7 cellular contexts compared by ENCODE assay signal in the genomic region with DNA sequence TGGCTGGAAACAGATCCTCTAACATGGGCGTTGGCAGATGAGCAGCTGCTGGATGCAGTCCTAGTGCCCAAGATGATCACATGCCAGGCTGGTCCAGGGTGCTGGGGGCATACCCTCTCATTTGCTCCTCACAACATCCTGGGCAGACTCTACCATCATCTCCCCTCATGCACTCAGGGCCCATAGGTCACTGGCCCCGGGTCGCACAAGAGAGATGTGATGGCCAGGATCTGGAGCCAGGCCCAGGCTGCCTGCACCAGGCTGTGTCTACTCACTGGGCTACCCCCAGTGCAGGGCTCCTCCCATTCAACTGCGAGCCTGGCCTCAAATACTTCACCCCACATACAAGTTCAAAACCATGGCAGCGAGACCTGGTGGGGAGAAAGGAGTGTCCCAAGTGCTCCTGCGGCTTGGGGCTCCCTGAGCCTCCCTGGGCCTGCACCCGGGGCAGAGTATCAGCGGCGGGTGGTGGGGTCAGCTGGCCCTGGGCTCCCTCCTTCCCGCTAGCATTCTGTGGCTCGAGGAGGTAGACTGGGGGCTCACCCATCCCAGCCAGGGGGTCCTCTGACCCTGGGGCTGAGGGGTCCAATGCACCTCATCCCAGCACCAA. TPM values are rescaled to one million over a fixed set of nuclear protein-coding genes. Genes with fewer than 3 reads are reported as not detected.
DNase-seq lines count a peak whose midpoint lies in the region; ATAC-seq, FAIRE-seq and TF ChIP-seq lines count a peak whose summit lies in the region.
"Not testable (repeated sequence)": the region's sequence is repeated elsewhere in the genome, so short reads cannot be mapped to it uniquely, and the experiment has no call there.
"Had no signal": no experiment of that assay in that cellular context is flagged by ENCODE, and none has a peak within 500 bp of the region (broad histone marks: within the 10 kb centered on the region; RNA-seq: fewer than 3 reads in every experiment).

No MANE protein-coding gene starts in this region.

- H3K27me3 ChIP-seq in heart left ventricle, result not testable (repeated sequence)

- intact Hi-C loops in heart left ventricle (cut with DNase I), result loop anchor here in 1 of 10 donors (10.0 kb wide), 1 partner anchor 804 kb away; no protein-coding TSS in a partner anchor
- intact Hi-C loops in left ventricle myocardium superior (cut with micrococcal nuclease); kidney (cut with DNase I): not testable (repeated sequence)

- H3K27ac ChIP-seq in heart left ventricle, result peak overlapping the region in 7 of 12 donors; percentile 13 to 73 (median 44)
- H3K27ac ChIP-seq in kidney (ENCODE audit: low read depth in 2 of 2, low read length in 2 of 2), result not testable (repeated sequence)

- DNase-seq in HTR-8/SVneo (ENCODE audit: insufficient read length, low spot score), result not testable (repeated sequence)
- DNase-seq in heart left ventricle (peak in 1 of 5 donors; percentile 24), left ventricle myocardium superior (peak; percentile 24), kidney (peak; percentile 41), myocyte (ENCODE audit: low read depth) (peak; percentile 23)

- not testable (repeated sequence) for H3K9me3 ChIP-seq in heart left ventricle; kidney (ENCODE audit: control insufficient read depth in 1 of 2, low read length in 2 of 2)

- not testable (repeated sequence) for TF ChIP-seq POLR2A in heart left ventricle (IDR thresholded peaks at IDR 0.05)

- 0 out of 3 replicates have a peak, but pooled peaks have one; percentile 11 for ATAC-seq in SK-N-SH treated with all-trans-retinoic acid at 6 μM for 48 hours
- not testable (repeated sequence) for ATAC-seq in heart left ventricle, left ventricle myocardium superior

- H3K4me3 ChIP-seq in heart left ventricle; kidney (ENCODE audit: low read length in 2 of 2): not testable (repeated sequence)

- peak; percentile 79 for FAIRE-seq in HTR-8/SVneo (lab: Jason Lieb, UNC)
- FAIRE-seq in kidney (lab: Jason Lieb, UNC), result not testable (repeated sequence)

- H3K36me3 ChIP-seq in heart left ventricle; kidney (ENCODE audit: control insufficient read depth in 1 of 2, insufficient read depth in 2 of 2, low read length in 2 of 2): not testable (repeated sequence)

- not testable (repeated sequence) for H3K9ac ChIP-seq in kidney (ENCODE audit: low read length in 2 of 2)

- not testable (repeated sequence) for TF ChIP-seq CTCF in heart left ventricle (IDR thresholded peaks at IDR 0.05); kidney (IDR thresholded peaks at IDR 0.05; ENCODE audit: borderline replicate concordance, extremely low read depth, insufficient read depth)

- H3K4me1 ChIP-seq in heart left ventricle, result peaks cover 0 to 35% (median 20%) of the 10 kb centered on the region in 12 donors
- H3K4me1 ChIP-seq in kidney (ENCODE audit: control insufficient read depth in 1 of 2, insufficient read depth in 1 of 2, low read depth in 1 of 2, low read length in 2 of 2), result not testable (repeated sequence)

- 68 to 74% (median 70%) methylated on average over 8 to 11 of the region's 11 CpGs for WGBS in heart left ventricle, 4 donors

RNA-seq across cellular contexts. Expression of gene ADAMTS7, which starts 32.0 kb away (rescaled TPM):
- total RNA-seq in heart left ventricle (10 to 100 TPM in 6 of 9 donors, 1 to 10 TPM in 3; 8.0 to 29.9 (median 13.9) TPM), left ventricle myocardium superior (37.9 TPM), kidney (3.1 TPM), myocyte (31.9 and 36.4 TPM in 2 replicates)
- polyA plus RNA-seq in heart left ventricle (10 to 100 TPM in 1 of 2 donors, 1 to 10 TPM in 1; 5.0 to 18.6 TPM), kidney (ENCODE audit: insufficient read depth, low read depth, low replicate concordance) (0.82 TPM)
- 59.6 TPM for polyA plus RNA-seq in myocyte (2012)
- total RNA-seq: CD4-positive, alpha-beta memory T cell had no signal
- polyA plus RNA-seq: CD4-positive, alpha-beta memory T cell had no signal
